30 cellular contexts compared by ENCODE assay signal in the genomic region with DNA sequence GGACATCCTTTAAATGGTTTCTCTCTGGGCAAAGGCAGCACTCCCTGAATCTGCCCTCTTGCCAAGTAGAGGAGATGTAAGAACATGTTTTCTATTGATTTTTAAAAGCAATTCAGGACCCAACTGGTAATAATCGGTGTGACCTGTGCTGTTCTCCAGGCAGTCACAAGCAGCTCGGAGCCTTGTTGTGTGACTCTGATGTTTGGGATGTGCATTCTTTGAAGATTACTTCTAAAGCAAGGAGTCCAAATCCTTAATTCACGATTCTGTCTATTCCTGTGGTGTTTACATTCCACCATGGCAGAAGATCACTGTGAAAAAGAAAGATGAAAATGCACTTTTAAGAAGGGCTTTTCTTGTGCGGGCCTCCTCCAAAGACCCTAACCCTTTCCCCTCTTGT.
"Had no signal": no experiment of that assay in that cellular context is flagged by ENCODE, and none has a peak within 500 bp of the region (broad histone marks: within the 10 kb centered on the region; RNA-seq: fewer than 3 reads in every experiment).

No MANE protein-coding gene starts in this region.

- H3K27me3 ChIP-seq: ascending aorta had no signal

- H3K4me1 Mint-ChIP-seq: activated CD4-positive, alpha-beta T cell treated with anti-CD3 and anti-CD28 coated beads for 36 hours; activated CD4-positive, alpha-beta T cell treated with anti-CD3 and anti-CD28 coated beads, Interleukin-2, amount 10 ng/mL, durations not matched to agents 24 days and 14 days; activated CD8-positive, alpha-beta memory T cell treated with anti-CD3 and anti-CD28 coated beads, Interleukin-2, amount 10 ng/mL, durations not matched to agents 7 days and 5 days; activated naive CD4-positive, alpha-beta T cell treated with anti-CD3 and anti-CD28 coated beads, Interleukin-2, amount 10 ng/mL, durations not matched to agents 7 days and 5 days; activated naive CD8-positive, alpha-beta T cell treated with anti-CD3 and anti-CD28 coated beads, Interleukin-2, amount 10 ng/mL, durations not matched to agents 7 days and 5 days; central memory CD8-positive, alpha-beta T cell had no signal

- H2AFZ ChIP-seq: hepatocyte had no signal

- H3K4me1 ChIP-seq: ascending aorta, esophagus muscularis mucosa, gastroesophageal sphincter had no signal

- H3K4me3 ChIP-seq: ascending aorta, coronary artery, dorsolateral prefrontal cortex, esophagus muscularis mucosa, gastroesophageal sphincter, heart right ventricle, hepatocyte had no signal

- H3K4me2 ChIP-seq: hepatocyte had no signal

- ATAC-seq: activated CD4-positive, alpha-beta T cell treated with anti-CD3 and anti-CD28 coated beads for 36 hours; activated CD8-positive, alpha-beta memory T cell treated with anti-CD3 and anti-CD28 coated beads, Interleukin-2, amount 10 ng/mL, durations not matched to agents 7 days and 5 days; activated CD8-positive, alpha-beta T cell treated with anti-CD3 and anti-CD28 coated beads, Interleukin-2, amount 10 ng/mL, durations not matched to agents 7 days and 5 days; activated naive CD4-positive, alpha-beta T cell treated with anti-CD3 and anti-CD28 coated beads, Interleukin-2, amount 50 U/mL, for 72 hours; gastroesophageal sphincter; heart right ventricle had no signal

- H3K9me3 Mint-ChIP-seq: activated CD4-positive, alpha-beta memory T cell treated with anti-CD3 and anti-CD28 coated beads for 36 hours; activated CD4-positive, alpha-beta T cell treated with anti-CD3 and anti-CD28 coated beads, Interleukin-2, amount 10 ng/mL, durations not matched to agents 24 days and 14 days; activated naive CD4-positive, alpha-beta T cell treated with anti-CD3 and anti-CD28 coated beads, Interleukin-2, amount 10 ng/mL, durations not matched to agents 7 days and 5 days; activated naive CD4-positive, alpha-beta T cell treated with anti-CD3 and anti-CD28 coated beads, Interleukin-2, amount 50 U/mL, for 72 hours; activated naive CD8-positive, alpha-beta T cell treated with anti-CD3 and anti-CD28 coated beads, Interleukin-2, amount 10 ng/mL, durations not matched to agents 7 days and 5 days; activated T-helper 1 cell treated with anti-CD3 and anti-CD28 coated beads, Interleukin-12 subunit alpha, Interleukin-12 subunit beta, Interleukin-2, Interleukin-4 antibody, amounts not matched to agents 30 ng/mL and 10 ng/mL and 1 ng/mL, durations not matched to agents 14 hours and 24 hours and 36 hours; activated T-helper 2 cell treated with anti-CD3 and anti-CD28 coated beads, Interferon-gamma antibody, Interleukin-2, Interleukin-4, amounts not matched to agents 10 μg/mL and 5 μg/mL and 100 μg/mL, durations not matched to agents 14 hours and 24 hours and 36 hours; brain; central memory CD8-positive, alpha-beta T cell; dendritic cell treated with granulocyte-macrophage colony-stimulating factor and Interleukin-4, amounts not matched to agents 40 ng/mL and 50 ng/mL, for 4 days had no signal

- H3K36me3 ChIP-seq: ascending aorta, esophagus muscularis mucosa, gastroesophageal sphincter, heart right ventricle had no signal

- H3K36me3 Mint-ChIP-seq: activated CD4-positive, alpha-beta memory T cell treated with anti-CD3 and anti-CD28 coated beads for 36 hours; activated CD8-positive, alpha-beta memory T cell treated with anti-CD3 and anti-CD28 coated beads, Interleukin-2, amount 10 ng/mL, durations not matched to agents 7 days and 5 days; activated naive CD4-positive, alpha-beta T cell treated with anti-CD3 and anti-CD28 coated beads, Interleukin-2, amount 10 ng/mL, durations not matched to agents 7 days and 5 days; activated naive CD4-positive, alpha-beta T cell treated with anti-CD3 and anti-CD28 coated beads, Interleukin-2, amount 50 U/mL, for 72 hours; activated naive CD8-positive, alpha-beta T cell treated with anti-CD3 and anti-CD28 coated beads, Interleukin-2, amount 10 ng/mL, durations not matched to agents 7 days and 5 days had no signal

- H3K27ac Mint-ChIP-seq: activated CD4-positive, alpha-beta memory T cell treated with anti-CD3 and anti-CD28 coated beads for 36 hours; activated CD4-positive, alpha-beta T cell treated with anti-CD3 and anti-CD28 coated beads for 36 hours; activated CD4-positive, alpha-beta T cell treated with anti-CD3 and anti-CD28 coated beads, Interleukin-2, amount 10 ng/mL, durations not matched to agents 24 days and 14 days; activated CD8-positive, alpha-beta memory T cell treated with anti-CD3 and anti-CD28 coated beads, Interleukin-2, amount 10 ng/mL, durations not matched to agents 7 days and 5 days; activated CD8-positive, alpha-beta T cell treated with anti-CD3 and anti-CD28 coated beads, Interleukin-2, amount 10 ng/mL, durations not matched to agents 7 days and 5 days; activated naive CD4-positive, alpha-beta T cell treated with anti-CD3 and anti-CD28 coated beads, Interleukin-2, amount 10 ng/mL, durations not matched to agents 7 days and 5 days; activated naive CD4-positive, alpha-beta T cell treated with anti-CD3 and anti-CD28 coated beads, Interleukin-2, amount 50 U/mL, for 72 hours; activated naive CD8-positive, alpha-beta T cell treated with anti-CD3 and anti-CD28 coated beads, Interleukin-2, amount 10 ng/mL, durations not matched to agents 7 days and 5 days; activated T-helper 1 cell treated with anti-CD3 and anti-CD28 coated beads, Interleukin-12 subunit alpha, Interleukin-12 subunit beta, Interleukin-2, Interleukin-4 antibody, amounts not matched to agents 30 ng/mL and 10 ng/mL and 1 ng/mL, durations not matched to agents 14 hours and 24 hours and 36 hours; activated T-helper 2 cell treated with anti-CD3 and anti-CD28 coated beads, Interferon-gamma antibody, Interleukin-2, Interleukin-4, amounts not matched to agents 10 μg/mL and 5 μg/mL and 100 μg/mL, durations not matched to agents 14 hours and 24 hours and 36 hours; brain; dendritic cell treated with granulocyte-macrophage colony-stimulating factor and Interleukin-4, amounts not matched to agents 40 ng/mL and 50 ng/mL, for 4 days had no signal

- H3K4me3 Mint-ChIP-seq: activated CD4-positive, alpha-beta memory T cell treated with anti-CD3 and anti-CD28 coated beads for 36 hours; activated CD4-positive, alpha-beta T cell treated with anti-CD3 and anti-CD28 coated beads for 36 hours; activated CD4-positive, alpha-beta T cell treated with anti-CD3 and anti-CD28 coated beads, Interleukin-2, amount 10 ng/mL, durations not matched to agents 24 days and 14 days; activated CD8-positive, alpha-beta memory T cell treated with anti-CD3 and anti-CD28 coated beads, Interleukin-2, amount 10 ng/mL, durations not matched to agents 7 days and 5 days; activated CD8-positive, alpha-beta T cell treated with anti-CD3 and anti-CD28 coated beads, Interleukin-2, amount 10 ng/mL, durations not matched to agents 7 days and 5 days; activated naive CD4-positive, alpha-beta T cell treated with anti-CD3 and anti-CD28 coated beads, Interleukin-2, amount 10 ng/mL, durations not matched to agents 7 days and 5 days; activated naive CD8-positive, alpha-beta T cell treated with anti-CD3 and anti-CD28 coated beads, Interleukin-2, amount 10 ng/mL, durations not matched to agents 7 days and 5 days; activated T-helper 1 cell treated with anti-CD3 and anti-CD28 coated beads, Interleukin-12 subunit alpha, Interleukin-12 subunit beta, Interleukin-2, Interleukin-4 antibody, amounts not matched to agents 30 ng/mL and 10 ng/mL and 1 ng/mL, durations not matched to agents 14 hours and 24 hours and 36 hours; brain; central memory CD8-positive, alpha-beta T cell; dendritic cell treated with granulocyte-macrophage colony-stimulating factor and Interleukin-4, amounts not matched to agents 40 ng/mL and 50 ng/mL, for 4 days had no signal

- H3K27ac ChIP-seq: ascending aorta, coronary artery, esophagus muscularis mucosa, gastroesophageal sphincter, heart right ventricle, hepatocyte had no signal

- DNase-seq: activated CD4-positive, alpha-beta memory T cell treated with anti-CD3 and anti-CD28 coated beads for 36 hours; activated CD4-positive, alpha-beta T cell treated with anti-CD3 and anti-CD28 coated beads for 36 hours; activated CD4-positive, alpha-beta T cell treated with anti-CD3 and anti-CD28 coated beads, Interleukin-2, amount 10 ng/mL, durations not matched to agents 24 days and 14 days; activated CD4-positive, CD25-positive, alpha-beta regulatory T cell; activated CD4-positive, CD25-positive, alpha-beta regulatory T cell treated with anti-CD3 and anti-CD28 coated beads, Interleukin-2, amount 50 U/mL, for 72 hours; activated CD8-positive, alpha-beta memory T cell treated with anti-CD3 and anti-CD28 coated beads, Interleukin-2, amount 10 ng/mL, durations not matched to agents 7 days and 5 days; activated CD8-positive, alpha-beta memory T cell treated with anti-CD3 and anti-CD28 coated beads, Interleukin-2, amount 50 U/mL, for 4 hours; activated CD8-positive, alpha-beta T cell treated with anti-CD3 and anti-CD28 coated beads, Interleukin-2, amount 10 ng/mL, durations not matched to agents 7 days and 5 days; activated effector memory CD4-positive, alpha-beta T cell treated with anti-CD3 and anti-CD28 coated beads, Interleukin-2, amount 50 U/mL, for 16 hours; activated naive CD4-positive, alpha-beta T cell treated with anti-CD3 and anti-CD28 coated beads, Interleukin-2, amount 10 ng/mL, durations not matched to agents 7 days and 5 days; activated naive CD8-positive, alpha-beta T cell treated with anti-CD3 and anti-CD28 coated beads, Interleukin-2, amount 10 ng/mL, durations not matched to agents 7 days and 5 days; activated T-cell treated with anti-CD3 and anti-CD28 coated beads, Interleukin-2, amount 50 U/mL, for 1 hour; activated T-cell treated with anti-CD3 and anti-CD28 coated beads, Interleukin-2, amount 50 U/mL, for 48 hours; dorsolateral prefrontal cortex; effector memory CD4-positive, alpha-beta T cell; erythroblast; foreskin melanocyte; heart right ventricle; T-helper 2 cell had no signal
